In the genomic region with DNA sequence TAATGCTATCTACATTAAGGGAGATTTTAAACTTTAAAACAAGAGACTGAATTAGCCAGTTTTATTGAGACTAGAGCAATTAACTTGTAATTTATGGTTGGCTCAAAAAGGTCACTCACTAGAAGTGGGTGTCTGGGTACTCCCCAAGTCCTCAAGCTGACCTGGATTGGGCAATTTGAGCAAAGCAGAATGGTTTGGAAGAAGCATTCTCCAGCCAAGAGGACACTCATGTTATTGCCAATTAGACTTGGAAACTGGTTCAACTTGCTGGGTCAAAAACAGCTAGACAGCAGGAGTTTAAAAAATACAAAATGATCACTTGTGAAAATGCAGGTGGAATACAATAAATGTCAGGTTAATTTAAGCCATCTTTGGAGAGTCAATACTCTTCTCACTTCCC, we compare ENCODE assay signal across 14 cellular contexts. TPM values are rescaled to one million over a fixed set of nuclear protein-coding genes. Genes with fewer than 3 reads are reported as not detected.
A peak's percentile ranks its signal among the peaks of the same experiment; 100 is the strongest.
DNase-seq lines count a peak whose midpoint lies in the region; ATAC-seq, FAIRE-seq and TF ChIP-seq lines count a peak whose summit lies in the region.
"Had no signal": no experiment of that assay in that cellular context is flagged by ENCODE, and none has a peak within 500 bp of the region (broad histone marks: within the 10 kb centered on the region; RNA-seq: fewer than 3 reads in every experiment).

No MANE protein-coding gene starts in this region.

- no peak overlapping the region for H3K4me2 ChIP-seq in astrocyte (ENCODE audit: low read length)
- no peak overlapping the region for H3K4me2 ChIP-seq in HepG2 (ENCODE audit: low read depth, low read length)

- TF ChIP-seq CTCF in astrocyte (IDR thresholded peaks at IDR 0.05; ENCODE audit: insufficient read depth, low read depth, low read length) (no peak), HepG2 (CRISPR knock-in tag; IDR thresholded peaks at IDR 0.05) (no peak)

- TF ChIP-seq POLR2A in HepG2 (IDR thresholded peaks at IDR 0.05; ENCODE audit: insufficient read depth in 1 of 2, low read depth in 2 of 2, low read length in 2 of 2) = no peak

- ATAC-seq in left ventricle myocardium superior = peak; percentile 42
- ATAC-seq in Right ventricle myocardium superior (ENCODE audit: poor library complexity) = no peak
- no peak for ATAC-seq in HepG2

- POLR2A ChIA-PET in HepG2 (lab: Yijun Ruan, JAX) = no interaction called here

- H3K9me3 Mint-ChIP-seq in astrocyte (ENCODE audit: unreplicated experiment) = no peaks in the 10 kb centered on the region

- H3K27ac Mint-ChIP-seq in astrocyte (ENCODE audit: unreplicated experiment) = no peak overlapping the region
- H3K27ac Mint-ChIP-seq: CD4-positive, alpha-beta memory T cell; H9 had no signal

- H3K4me1 ChIP-seq in astrocyte (ENCODE audit: insufficient read depth, low read length) (peaks cover 16% of the 10 kb centered on the region), HepG2 (ENCODE audit: insufficient read depth, low read length) (peaks cover 27% of the 10 kb centered on the region)

- CTCF ChIA-PET in HepG2 (lab: Yijun Ruan, JAX; ENCODE audit: low intra/inter-chr PET ratio, low total read pairs) = no interaction called here

- H3K4me3 ChIP-seq in astrocyte (ENCODE audit: insufficient read depth, low read depth, low read length) (no peak overlapping the region), HepG2 (replicated peaks in 1 of 3; ENCODE audit: insufficient read depth in 1 of 3, low read depth in 2 of 3, low read length in 3 of 3) (no peak overlapping the region), H7 (ENCODE audit: insufficient read depth, low read depth, low read length) (no peak overlapping the region)

- no peak for TF ChIP-seq EP300 in HepG2 (IDR thresholded peaks at IDR 0.05; ENCODE audit: low read depth in 2 of 2, low read length in 2 of 2)
- TF ChIP-seq EP300 in HepG2 (CRISPR knock-in tag; IDR thresholded peaks at IDR 0.05; ENCODE audit: borderline replicate concordance) = no peak

- H3K9ac ChIP-seq in astrocyte (ENCODE audit: low read length) (no peak overlapping the region), HepG2 (ENCODE audit: insufficient read depth, low read depth, low read length) (no peak overlapping the region)

- H3K27ac ChIP-seq in astrocyte (ENCODE audit: low read depth, low read length) = no peak overlapping the region
- no peak overlapping the region for H3K27ac ChIP-seq in HepG2 (ENCODE audit: extremely low read length, insufficient read depth, low read length)

- in situ Hi-C loops in HepG2 (cut with HindIII; ENCODE audit: extremely low pct_ligation_motif_present, low pct_unique_long_range_greater_than_20kb) = no loop called here

- FAIRE-seq in astrocyte (lab: Jason Lieb, UNC) = peak; percentile 65
- FAIRE-seq in HepG2 (lab: Jason Lieb, UNC) = peak; percentile 26

- H3K4me1 Mint-ChIP-seq in astrocyte (ENCODE audit: low read depth, unreplicated experiment) = peaks cover 15% of the 10 kb centered on the region
- H3K4me1 Mint-ChIP-seq: CD4-positive, alpha-beta memory T cell had no signal

- H2AFZ ChIP-seq in astrocyte (ENCODE audit: low read depth, low read length) = no peak overlapping the region
- H2AFZ ChIP-seq in HepG2 (ENCODE audit: low read length) = no peak overlapping the region

- no peaks in the 10 kb centered on the region for H3K36me3 Mint-ChIP-seq in astrocyte (ENCODE audit: low read depth, unreplicated experiment)

- no TSS peak for BruUV-seq in HepG2 (replicated peaks; lab: Mats Ljungman, UMichigan)

- no peak for DNase-seq in left ventricle myocardium superior
- no peak for DNase-seq in Right ventricle myocardium superior
- DNase-seq in astrocyte (ENCODE audit: low read depth) = no peak
- no peak for DNase-seq in HepG2 (ENCODE audit: low spot score)
- no peak for DNase-seq in AML-193 (lab: John Stamatoyannopoulos, UW)
- no peak for DNase-seq in NCI-H2081 (lab: John Stamatoyannopoulos, UW)
- DNase-seq in H7 = no peak
- DNase-seq: BE2C; CD4-positive, alpha-beta memory T cell; H9; NCI-H1048; NCI-H2107; NCI-H774; SHP77 had no signal

- no peak for TF ChIP-seq RAD21 in HepG2 (CRISPR knock-in tag; IDR thresholded peaks at IDR 0.05)

- H4K20me1 ChIP-seq in astrocyte (ENCODE audit: insufficient read depth, low read length) (no peaks in the 10 kb centered on the region), HepG2 (ENCODE audit: insufficient read depth, low read length) (no peaks in the 10 kb centered on the region)

- H3K79me2 ChIP-seq in astrocyte (ENCODE audit: insufficient read depth, low read length) (no peaks in the 10 kb centered on the region), HepG2 (ENCODE audit: insufficient read depth, low read length) (no peaks in the 10 kb centered on the region)

- no peak overlapping the region for H3K4me3 Mint-ChIP-seq in astrocyte (ENCODE audit: unreplicated experiment)
- H3K4me3 Mint-ChIP-seq: CD4-positive, alpha-beta memory T cell; H9 had no signal

- H3K27me3 ChIP-seq in astrocyte (ENCODE audit: insufficient read depth, low read length) = no peaks in the 10 kb centered on the region
- no peaks in the 10 kb centered on the region for H3K27me3 ChIP-seq in HepG2 (ENCODE audit: control insufficient read depth in 1 of 2, insufficient read depth in 2 of 2, low read length in 2 of 2)
- H3K27me3 ChIP-seq in H7 (ENCODE audit: control insufficient read depth, insufficient read depth, low read length) = no peaks in the 10 kb centered on the region
- H3K27me3 ChIP-seq: BE2C had no signal

- intact Hi-C loops in left ventricle myocardium superior (cut with micrococcal nuclease) = loop anchor here (10.0 kb wide), 1 partner anchor 51 kb away; no protein-coding TSS in a partner anchor
- intact Hi-C loops in Right ventricle myocardium superior (cut with DNase I) = loop anchor here (5.0 kb wide), 1 partner anchor 287 kb away; no protein-coding TSS in a partner anchor
- intact Hi-C loops in HepG2 (cut with micrococcal nuclease; ENCODE audit: unreplicated experiment) = loop anchor here (5.0 kb wide), 1 partner anchor 163 kb away; no protein-coding TSS in a partner anchor

- H3K36me3 ChIP-seq in astrocyte (ENCODE audit: insufficient read depth, low read length) (no peaks in the 10 kb centered on the region), HepG2 (replicated peaks in 1 of 2; ENCODE audit: control insufficient read depth in 1 of 2, insufficient read depth in 2 of 2, low read length in 2 of 2) (no peaks in the 10 kb centered on the region), H7 (replicated peaks; ENCODE audit: control insufficient read depth, insufficient read depth, low read length) (no peaks in the 10 kb centered on the region)
- H3K36me3 ChIP-seq: BE2C had no signal

- H3K9me3 ChIP-seq in astrocyte (ENCODE audit: insufficient read depth, low read depth, low read length) (no peaks in the 10 kb centered on the region), HepG2 (ENCODE audit: low read length) (peaks cover 6% of the 10 kb centered on the region; the same call in 1 of the 2 replicates)
- H3K9me3 ChIP-seq: BE2C had no signal

- no peaks in the 10 kb centered on the region for H3K27me3 Mint-ChIP-seq in astrocyte (ENCODE audit: low read depth, unreplicated experiment)

TF ChIP-seq in HepG2, 621 proteins besides CTCF, POLR2A, EP300 and RAD21:
- TF ChIP-seq MTA1 (CRISPR knock-in tag; IDR thresholded peaks at IDR 0.05; ENCODE audit: borderline replicate concordance) (no peak), TFDP1 (CRISPR knock-in tag; IDR thresholded peaks at IDR 0.05; ENCODE audit: borderline replicate concordance) (no peak), TSC22D2 (CRISPR knock-in tag; IDR thresholded peaks at IDR 0.05; ENCODE audit: borderline replicate concordance) (no peak), KDM5A (IDR thresholded peaks at IDR 0.05; ENCODE audit: borderline replicate concordance, low read length) (no peak), NFE2L1 (CRISPR knock-in tag; IDR thresholded peaks at IDR 0.05; ENCODE audit: borderline replicate concordance) (no peak), ZFP90 (CRISPR knock-in tag; IDR thresholded peaks at IDR 0.05; ENCODE audit: borderline replicate concordance) (no peak), IRX3 (CRISPR knock-in tag; IDR thresholded peaks at IDR 0.05; ENCODE audit: borderline replicate concordance, low read depth) (no peak), ETV5 (CRISPR knock-in tag; IDR thresholded peaks at IDR 0.05; ENCODE audit: borderline replicate concordance) (no peak)

RNA-seq across cellular contexts. Expression of gene MYO1B, which starts 29.5 kb away (rescaled TPM):
- total RNA-seq in left ventricle myocardium superior (16.0 TPM), Right ventricle myocardium superior (16.8 TPM), astrocyte (95.7 TPM in 2 replicates), HepG2 (2016; rRNA removed; fragmentation: Illumina TruSeq; extraction: Trizol) (89.8 and 134 TPM in 2 replicates)
- 6.6 and 8.5 TPM in 2 replicates for total RNA-seq in HepG2 (2016; cell fraction: cytosol; rRNA removed; fragmentation: Illumina TruSeq; extraction: Trizol; ENCODE audit: low read depth)
- 89.7 and 128 TPM in 2 replicates for total RNA-seq in HepG2 (2016; cell fraction: insoluble cytoplasmic fraction; rRNA removed; fragmentation: Illumina TruSeq; extraction: Trizol)
- 27.4 and 29.4 TPM in 2 replicates for total RNA-seq in HepG2 (2016; cell fraction: membrane; rRNA removed; fragmentation: Illumina TruSeq; extraction: Trizol)
- 108 and 113 TPM in 2 replicates for total RNA-seq in HepG2 (2016; cell fraction: nucleus; rRNA removed; fragmentation: Illumina TruSeq; extraction: Trizol)
- 29.5 and 36.9 TPM in 2 replicates for polyA plus RNA-seq in HepG2 (2011; rRNA removed)
- 14.6 and 19.2 TPM in 2 replicates for polyA plus RNA-seq in HepG2 (2011; cell fraction: cytosol; rRNA removed)
- polyA plus RNA-seq in HepG2 (2011; cell fraction: nucleus; rRNA removed) = 34.7 and 34.9 TPM in 2 replicates
- polyA plus RNA-seq in HepG2 (2012) = 29.4 and 36.8 TPM in 2 replicates
- polyA plus RNA-seq in HepG2 (2016; cell fraction: cytosol; fragmentation: Illumina TruSeq; extraction: Trizol; ENCODE audit: low read depth) = 2.2 and 2.6 TPM in 2 replicates
- polyA plus RNA-seq in HepG2 (2016; cell fraction: insoluble cytoplasmic fraction; fragmentation: Illumina TruSeq; extraction: Trizol; ENCODE audit: low read depth) = 101 and 106 TPM in 2 replicates
- polyA plus RNA-seq in HepG2 (2016; cell fraction: membrane; fragmentation: Illumina TruSeq; extraction: Trizol; ENCODE audit: low read depth) = 8.4 and 10.5 TPM in 2 replicates
- polyA plus RNA-seq in HepG2 (2016; cell fraction: nucleus; fragmentation: Illumina TruSeq; extraction: Trizol; ENCODE audit: insufficient read depth, low read depth) = 79.1 and 80.1 TPM in 2 replicates
- polyA minus RNA-seq in HepG2 (2011; rRNA and poly(A)+ RNA removed; ENCODE audit: low replicate concordance) = 12.3 and 50.8 TPM in 2 replicates
- polyA minus RNA-seq in HepG2 (2011; cell fraction: cytosol; rRNA and poly(A)+ RNA removed) = 45.9 and 51.5 TPM in 2 replicates
- 155 and 169 TPM in 2 replicates for polyA minus RNA-seq in HepG2 (2011; cell fraction: nucleus; rRNA and poly(A)+ RNA removed)
- total RNA-seq in H7 (2014; rRNA removed; shearing (Covaris generic)) = 47.4 and 55.8 TPM in 2 replicates
